In genomic region chr4:8353912-8354453, GRCh38 we compare ENCODE assay signal across 18 cellular contexts.
DNase-seq lines count a peak whose midpoint lies in the region; ATAC-seq and TF ChIP-seq lines count a peak whose summit lies in the region.
"Had no signal": no experiment of that assay in that cellular context is flagged by ENCODE, and none has a peak within 500 bp of the region (broad histone marks: within the 10 kb centered on the region; RNA-seq: fewer than 3 reads in every experiment).

No MANE protein-coding gene starts in this region.

- H3K27ac ChIP-seq in C4-2B (peak overlapping the region; percentile 82), sigmoid colon (peak overlapping the region in 1 of 4 donors; percentile 76)
- H3K27ac ChIP-seq: ascending aorta, foreskin keratinocyte had no signal

- TF ChIP-seq EP300 in sigmoid colon (IDR thresholded peaks at IDR 0.05), result no peak

- no peak for ATAC-seq in HG03159 (IDR thresholded peaks at IDR 0.05; ENCODE audit: unreplicated experiment)
- ATAC-seq: foreskin keratinocyte had no signal

- H3K36me3 ChIP-seq in sigmoid colon, result no peaks in the 10 kb centered on the region
- H3K36me3 ChIP-seq: ascending aorta had no signal

- peaks cover 0 to 60% (median 48%) of the 10 kb centered on the region in 4 donors for H3K4me1 ChIP-seq in sigmoid colon

- no peaks in the 10 kb centered on the region for H3K9me3 ChIP-seq in sigmoid colon
- H3K9me3 ChIP-seq: ascending aorta had no signal

- no peak overlapping the region for H3K4me3 ChIP-seq in sigmoid colon
- H3K4me3 ChIP-seq: ascending aorta had no signal

- no peaks in the 10 kb centered on the region for H3K27me3 ChIP-seq in sigmoid colon
- H3K27me3 ChIP-seq: ascending aorta had no signal

- intact Hi-C loops in sigmoid colon (cut with DNase I), result no loop called here

- DNase-seq in NCI-H226, result peak; percentile 12
- peak; percentile 42 for DNase-seq in dedifferentiated amniotic fluid mesenchymal stem cell (ENCODE audit: extremely low spot score)
- DNase-seq in sigmoid colon, result peak; percentile 53
- DNase-seq in NK-92 (lab: John Stamatoyannopoulos, UW; ENCODE audit: unreplicated experiment), result no peak
- no peak for DNase-seq in foreskin melanocyte
- DNase-seq in SHP77 (lab: John Stamatoyannopoulos, UW), result no peak
- DNase-seq: activated CD4-positive, alpha-beta T cell treated with anti-CD3 and anti-CD28 coated beads, Interleukin-2, amount 10 ng/mL, durations not matched to agents 7 days and 5 days; activated T-cell treated with anti-CD3 and anti-CD28 coated beads, Interleukin-2, amount 50 U/mL, for 48 hours; effector CD4-positive, alpha-beta T cell; foreskin keratinocyte; immature natural killer cell; midbrain; MM.1S; NK-92 treated with Interleukin-12 subunit alpha and Interleukin-12 subunit beta, amount 100 ng/mL, for 24 hours; Right ventricle myocardium superior had no signal

- WGBS in sigmoid colon, 2 donors, result 69 to 78% methylated on average over 12 of the region's 12 CpGs

- no peak for TF ChIP-seq CTCF in C4-2B (conservative IDR thresholded peaks at IDR 0.05)
- no peak for TF ChIP-seq CTCF in sigmoid colon (IDR thresholded peaks at IDR 0.05)

- TF ChIP-seq POLR2A in sigmoid colon (IDR thresholded peaks at IDR 0.05), result no peak

Comparison
In these comparisons a context has a peak if more than half of its experiments do, and no peak if none do; other contexts are left out.
1. DNase-seq: peak in NCI-H226 (single experiment), dedifferentiated amniotic fluid mesenchymal stem cell (single experiment) and sigmoid colon (single experiment); none in NK-92 (single experiment), foreskin melanocyte (single experiment) and SHP77 (0 of 2).